9 cellular contexts compared by ENCODE assay signal in genomic region chr2:196242131-196242620, GRCh38.
DNase-seq lines count a peak whose midpoint lies in the region; ATAC-seq lines count a peak whose summit lies in the region.
"Had no signal": no experiment of that assay in that cellular context is flagged by ENCODE, and none has a peak within 500 bp of the region (broad histone marks: within the 10 kb centered on the region; RNA-seq: fewer than 3 reads in every experiment).

No MANE protein-coding gene starts in this region.

- no peaks in the 10 kb centered on the region for H3K9me3 Mint-ChIP-seq in activated T-helper 17 cell treated with anti-CD3 and anti-CD28 coated beads, Interleukin-2, amount 50 U/mL, for 72 hours
- peaks cover 0 to 4% (median 0%) of the 10 kb centered on the region in 7 donors for H3K9me3 Mint-ChIP-seq in naive B cell

- H3K36me3 Mint-ChIP-seq in activated T-helper 17 cell treated with anti-CD3 and anti-CD28 coated beads, Interleukin-2, amount 50 U/mL, for 72 hours (ENCODE audit: low read depth) = peaks cover 26% of the 10 kb centered on the region
- peaks cover 0 to 8% of the 10 kb centered on the region in 2 donors for H3K36me3 Mint-ChIP-seq in naive B cell

- peaks cover 56% of the 10 kb centered on the region for H3K4me1 Mint-ChIP-seq in activated T-helper 17 cell treated with anti-CD3 and anti-CD28 coated beads, Interleukin-2, amount 50 U/mL, for 72 hours
- peaks cover 66 to 83% (median 69%) of the 10 kb centered on the region in 3 donors for H3K4me1 Mint-ChIP-seq in naive B cell

- peak overlapping the region; percentile 98 for H3K27ac Mint-ChIP-seq in activated T-helper 17 cell treated with anti-CD3 and anti-CD28 coated beads, Interleukin-2, amount 50 U/mL, for 72 hours
- H3K27ac Mint-ChIP-seq in naive B cell = peak overlapping the region; percentile 97 to 100 (median 100)

- DNase-seq in GF-D8 (lab: John Stamatoyannopoulos, UW) (peak; percentile 98), naive B cell (peak; percentile 84), NCI-H2107 treated with DMSO at 0.1 percent for 48 hours (lab: John Stamatoyannopoulos, UW; ENCODE audit: unreplicated experiment) (no peak), DMS79 treated with DMSO at 0.1 percent for 48 hours (lab: John Stamatoyannopoulos, UW) (no peak), NCI-H524 (lab: John Stamatoyannopoulos, UW) (no peak)

- ATAC-seq in GM21447 (IDR thresholded peaks at IDR 0.05; ENCODE audit: unreplicated experiment) = peak; percentile 87
- peak; percentile 85 for ATAC-seq in HG03575 (IDR thresholded peaks at IDR 0.05; ENCODE audit: extremely low read depth, insufficient number of reproducible peaks, low FRiP score, unreplicated experiment)
- ATAC-seq in activated T-helper 17 cell treated with anti-CD3 and anti-CD28 coated beads, Interleukin-2, amount 50 U/mL, for 72 hours (replicated peaks) = peak; percentile 81
- ATAC-seq in naive B cell (ENCODE audit: low read depth in 2 of 2) = peak; percentile 75 to 78
- ATAC-seq: HCT116 had no signal

- H3K4me3 Mint-ChIP-seq in activated T-helper 17 cell treated with anti-CD3 and anti-CD28 coated beads, Interleukin-2, amount 50 U/mL, for 72 hours = peak overlapping the region; percentile 87
- H3K4me3 Mint-ChIP-seq in naive B cell = peak overlapping the region; percentile 72 to 94 (median 90)

- H3K27me3 Mint-ChIP-seq in activated T-helper 17 cell treated with anti-CD3 and anti-CD28 coated beads, Interleukin-2, amount 50 U/mL, for 72 hours = no peaks in the 10 kb centered on the region
- no peaks in the 10 kb centered on the region for H3K27me3 Mint-ChIP-seq in naive B cell

Comparison
In these comparisons a context has a peak if more than half of its experiments do, and no peak if none do; other contexts are left out.
1. DNase-seq: peak in GF-D8 (single experiment) and naive B cell (single experiment); none in NCI-H2107 treated with DMSO at 0.1 percent for 48 hours (single experiment), DMS79 treated with DMSO at 0.1 percent for 48 hours (single experiment) and NCI-H524 (0 of 2).
2. Peak in every context shown above with its lines, with median percentiles within 50 percentile points of each other: ATAC-seq.